ENCODE assay signal across 9 cellular contexts in the genomic region with DNA sequence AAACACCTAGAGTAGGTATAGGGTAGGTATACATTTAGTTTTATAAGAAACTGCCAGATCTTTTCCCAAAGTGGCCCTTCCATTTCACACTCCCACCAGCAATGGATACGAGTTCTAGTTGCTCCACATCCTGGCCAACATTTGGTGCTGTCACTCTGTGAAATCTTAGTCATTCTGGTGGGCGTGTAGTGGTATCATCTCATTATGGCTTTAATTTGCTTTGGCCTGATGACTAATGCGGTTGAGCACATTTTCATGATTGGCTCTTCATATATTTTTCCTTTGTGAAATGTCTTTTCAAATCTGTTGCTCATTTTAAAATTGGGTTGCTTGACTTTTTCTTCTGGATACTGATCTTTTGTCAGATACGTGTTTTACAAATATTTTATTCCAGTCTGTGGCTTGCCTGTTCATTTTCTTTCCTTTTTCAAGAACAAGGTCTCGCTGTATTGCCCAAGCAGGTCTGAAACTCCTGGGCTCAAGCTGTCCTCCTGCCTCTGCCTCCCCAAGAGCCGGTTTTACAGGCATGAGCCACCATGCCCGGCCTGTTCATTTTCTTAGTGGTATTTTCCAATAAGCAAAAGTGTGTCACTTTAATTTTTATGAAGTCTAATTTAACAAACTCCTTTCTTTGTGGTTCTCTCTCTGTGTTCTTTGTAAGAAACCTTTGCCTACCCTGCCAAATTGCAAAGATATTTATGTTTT.
DNase-seq lines count a peak whose midpoint lies in the region; ATAC-seq and TF ChIP-seq lines count a peak whose summit lies in the region.
"Had no signal": no experiment of that assay in that cellular context is flagged by ENCODE, and none has a peak within 500 bp of the region (broad histone marks: within the 10 kb centered on the region; RNA-seq: fewer than 3 reads in every experiment).

No MANE protein-coding gene starts in this region.

- H3K4me3 Mint-ChIP-seq in activated CD4-positive, alpha-beta memory T cell treated with anti-CD3 and anti-CD28 coated beads, Interleukin-2, amount 10 ng/mL, durations not matched to agents 7 days and 5 days = no peak overlapping the region

- H3K27me3 Mint-ChIP-seq in activated CD4-positive, alpha-beta memory T cell treated with anti-CD3 and anti-CD28 coated beads, Interleukin-2, amount 10 ng/mL, durations not matched to agents 7 days and 5 days = no peaks in the 10 kb centered on the region

- H3K4me1 ChIP-seq in testis = peaks cover 7% of the 10 kb centered on the region
- H3K4me1 ChIP-seq: pancreas had no signal

- peak; percentile 5 for DNase-seq in activated gamma-delta T cell treated with Interleukin-2 at 50 U/mL for 16 hours
- DNase-seq in activated gamma-delta T cell (lab: John Stamatoyannopoulos, UW) = no peak
- peak; percentile 38 for DNase-seq in activated CD4-positive, alpha-beta memory T cell treated with anti-CD3 and anti-CD28 coated beads, Interleukin-2, amount 10 ng/mL, durations not matched to agents 7 days and 5 days
- peak; percentile 81 for DNase-seq in fibroblast of the conjunctiva (ENCODE audit: low read depth)
- peak; percentile 11 for DNase-seq in testis
- DNase-seq in NCI-H1092 (lab: John Stamatoyannopoulos, UW) = no peak

- ATAC-seq in GM18867 (IDR thresholded peaks at IDR 0.05; ENCODE audit: unreplicated experiment) (no peak), HG03354 (IDR thresholded peaks at IDR 0.05; ENCODE audit: poor library complexity, severe bottlenecking, unreplicated experiment) (no peak)
- ATAC-seq: pancreas had no signal

- H3K4me1 Mint-ChIP-seq in activated CD4-positive, alpha-beta memory T cell treated with anti-CD3 and anti-CD28 coated beads, Interleukin-2, amount 10 ng/mL, durations not matched to agents 7 days and 5 days = peaks cover 40% of the 10 kb centered on the region

- H3K9me3 Mint-ChIP-seq in activated CD4-positive, alpha-beta memory T cell treated with anti-CD3 and anti-CD28 coated beads, Interleukin-2, amount 10 ng/mL, durations not matched to agents 7 days and 5 days = peaks cover 11% of the 10 kb centered on the region

- intact Hi-C loops in testis (cut with DNase I; ENCODE audit: low total_unique reads) = loop anchor here (5.0 kb wide), 1 partner anchor 94 kb away; no protein-coding TSS in a partner anchor

- H3K4me3 ChIP-seq in testis = no peak overlapping the region
- H3K4me3 ChIP-seq: pancreas had no signal

- no peak for TF ChIP-seq CTCF in testis (IDR thresholded peaks at IDR 0.05)

- H3K9me3 ChIP-seq in testis = no peaks in the 10 kb centered on the region

- H3K27ac ChIP-seq in testis = no peak overlapping the region
- H3K27ac ChIP-seq: pancreas had no signal

- no peaks in the 10 kb centered on the region for H3K36me3 ChIP-seq in testis (ENCODE audit: low read depth, missing control alignments)
- H3K36me3 ChIP-seq: pancreas had no signal

- no peak for TF ChIP-seq POLR2A in testis (IDR thresholded peaks at IDR 0.05)

- peak overlapping the region; percentile 90 for H3K27ac Mint-ChIP-seq in activated CD4-positive, alpha-beta memory T cell treated with anti-CD3 and anti-CD28 coated beads, Interleukin-2, amount 10 ng/mL, durations not matched to agents 7 days and 5 days

- no peaks in the 10 kb centered on the region for H3K27me3 ChIP-seq in testis
- H3K27me3 ChIP-seq: pancreas had no signal

- WGBS in testis, 2 donors = 91 to 95% methylated on average over 7 of the region's 7 CpGs

- POLR2A ChIA-PET in activated CD4-positive, alpha-beta memory T cell treated with anti-CD3 and anti-CD28 coated beads, Interleukin-2, amount 10 ng/mL, durations not matched to agents 7 days and 5 days (lab: Charles Lee) = interaction anchor here (0.8 to 4.0 kb wide), 16 partner anchors 10 to 127 kb away, joined by 3 to 35 read pairs (median 8); no protein-coding TSS in a partner anchor

- CTCF ChIA-PET in activated CD4-positive, alpha-beta memory T cell treated with anti-CD3 and anti-CD28 coated beads, Interleukin-2, amount 10 ng/mL, durations not matched to agents 7 days and 5 days (lab: Charles Lee) = interaction anchor here (0.9 to 4.0 kb wide), 12 partner anchors 8 to 843 kb away, joined by 3 to 39 read pairs (median 6); no protein-coding TSS in a partner anchor

- peaks cover 10% of the 10 kb centered on the region for H3K36me3 Mint-ChIP-seq in activated CD4-positive, alpha-beta memory T cell treated with anti-CD3 and anti-CD28 coated beads, Interleukin-2, amount 10 ng/mL, durations not matched to agents 7 days and 5 days (ENCODE audit: low read depth)

Comparison
In these comparisons a context has a peak if more than half of its experiments do, and no peak if none do; other contexts are left out.
1. DNase-seq: peak in activated gamma-delta T cell treated with Interleukin-2 at 50 U/mL for 16 hours (single experiment), activated CD4-positive, alpha-beta memory T cell treated with anti-CD3 and anti-CD28 coated beads, Interleukin-2, amount 10 ng/mL, durations not matched to agents 7 days and 5 days (single experiment), fibroblast of the conjunctiva (single experiment) and testis (single experiment); none in activated gamma-delta T cell (single experiment) and NCI-H1092 (single experiment).